9 cellular contexts compared by ENCODE assay signal in genomic region chr2:37459095-37459981, GRCh38.
A peak's percentile ranks its signal among the peaks of the same experiment; 100 is the strongest.
DNase-seq lines count a peak whose midpoint lies in the region; ATAC-seq, FAIRE-seq and TF ChIP-seq lines count a peak whose summit lies in the region.
"Had no signal": no experiment of that assay in that cellular context is flagged by ENCODE, and none has a peak within 500 bp of the region (broad histone marks: within the 10 kb centered on the region; RNA-seq: fewer than 3 reads in every experiment).

No MANE protein-coding gene starts in this region.

- H3K4me3 ChIP-seq in AG04450 (ENCODE audit: low read depth, low read length) (no peak overlapping the region), KMS-11 (IDR thresholded peaks at IDR 0.05; ENCODE audit: insufficient read depth, low read depth, low read length) (no peak overlapping the region), mesendoderm (ENCODE audit: low read length) (no peak overlapping the region)

- no peak overlapping the region for H2AK5ac ChIP-seq in mesendoderm (ENCODE audit: low read length)

- H3K9ac ChIP-seq in KMS-11 (no peak overlapping the region), mesendoderm (ENCODE audit: low read length) (no peak overlapping the region)
- H3K9ac ChIP-seq: parathyroid adenoma had no signal

- no peak overlapping the region for H2AFZ ChIP-seq in KMS-11 (ENCODE audit: low read depth)
- H2AFZ ChIP-seq: parathyroid adenoma had no signal

- no peak overlapping the region for H3K4ac ChIP-seq in mesendoderm (ENCODE audit: low read depth, low read length)

- intact Hi-C loops in sciatic nerve (cut with DNase I), result no loop called here

- WGBS in mesendoderm (ENCODE audit: extremely low coverage, insufficient coverage, low lambda C conversion rate), result no CpG with 5 or more reads among the region's 3 CpGs

- no peak overlapping the region for H2BK5ac ChIP-seq in mesendoderm (ENCODE audit: low read length)

- H3K27ac Mint-ChIP-seq in chondrocyte (ENCODE audit: unreplicated experiment), result peak overlapping the region; percentile 92

- POLR2A ChIA-PET in AG04450 (lab: Yijun Ruan, JAX), result interaction anchor here (0.6 to 1.7 kb wide), 5 partner anchors 13 to 253 kb away, joined by 3 to 4 read pairs (median 3); no protein-coding TSS in a partner anchor

- FAIRE-seq in HTR-8/SVneo (lab: Jason Lieb, UNC), result no peak

- CTCF ChIA-PET in AG04450 (lab: Charles Lee), result interaction anchor here (1.3 kb wide), 1 partner anchor 418 kb away, joined by 5 read pairs; no protein-coding TSS in a partner anchor

- ATAC-seq in HG03139 (IDR thresholded peaks at IDR 0.05; ENCODE audit: unreplicated experiment) (no peak), sciatic nerve (no peak)

- H3K27me3 ChIP-seq in AG04450 (ENCODE audit: control insufficient read depth, insufficient read depth, low read length), result no peaks in the 10 kb centered on the region
- no peaks in the 10 kb centered on the region for H3K27me3 ChIP-seq in KMS-11 (ENCODE audit: insufficient read depth, low read depth)
- no peaks in the 10 kb centered on the region for H3K27me3 ChIP-seq in mesendoderm (ENCODE audit: insufficient read depth, low read length, poor library complexity)

- H3K36me3 Mint-ChIP-seq in chondrocyte (ENCODE audit: low read depth), result no peaks in the 10 kb centered on the region

- peak overlapping the region; percentile 5; the same call in 1 of the 2 replicates for H3K4me2 ChIP-seq in KMS-11
- H3K4me2 ChIP-seq in mesendoderm (ENCODE audit: low read length), result no peak overlapping the region

- H3K27ac ChIP-seq in AG04450 (ENCODE audit: low read depth, low read length) (peak overlapping the region; percentile 83), KMS-11 (no peak overlapping the region), mesendoderm (ENCODE audit: low read depth, low read length) (no peak overlapping the region)
- H3K27ac ChIP-seq: parathyroid adenoma had no signal

- H3K9me3 Mint-ChIP-seq in chondrocyte (ENCODE audit: low read depth), result peaks cover 5% of the 10 kb centered on the region

- H3K23ac ChIP-seq in mesendoderm (ENCODE audit: low read length), result no peak overlapping the region

- H4K20me1 ChIP-seq in KMS-11 (ENCODE audit: insufficient read depth), result no peaks in the 10 kb centered on the region

- H3K18ac ChIP-seq in mesendoderm (ENCODE audit: low read length), result peak overlapping the region; percentile 64

- H3K56ac ChIP-seq in mesendoderm (ENCODE audit: low read length), result no peak overlapping the region

- H4K8ac ChIP-seq in mesendoderm (ENCODE audit: low read depth, low read length), result no peak overlapping the region

- H2BK15ac ChIP-seq in mesendoderm (replicated peaks; ENCODE audit: low read depth), result no peak overlapping the region

- H3K79me2 ChIP-seq in KMS-11 (ENCODE audit: insufficient read depth, low read depth) (no peaks in the 10 kb centered on the region), mesendoderm (ENCODE audit: control insufficient read depth, insufficient read depth, low read length) (no peaks in the 10 kb centered on the region)
- H3K79me2 ChIP-seq: parathyroid adenoma had no signal

- no peak overlapping the region for H3K4me3 Mint-ChIP-seq in chondrocyte (ENCODE audit: unreplicated experiment)

- DNase-seq in AG04450 (ENCODE audit: low read depth, low spot score) (peak; percentile 39), chondrocyte (ENCODE audit: low spot score) (no peak), mesendoderm (no peak), hippocampal formation (lab: John Stamatoyannopoulos, UW) (no peak), HTR-8/SVneo (ENCODE audit: insufficient read length, low spot score) (no peak), sciatic nerve (ENCODE audit: low spot score) (no peak)

- no peaks in the 10 kb centered on the region for H3K9me3 ChIP-seq in AG04450 (ENCODE audit: control insufficient read depth, insufficient read depth, low read length)

- TF ChIP-seq CTCF in AG04450 (IDR thresholded peaks at IDR 0.05; ENCODE audit: low read depth, low read length) (no peak), KMS-11 (conservative IDR thresholded peaks at IDR 0.05; ENCODE audit: low read depth, low read length) (no peak), chondrocyte (IDR thresholded peaks at IDR 0.05) (no peak)

- peaks cover 20% of the 10 kb centered on the region for H3K4me1 ChIP-seq in KMS-11 (ENCODE audit: low read depth, poor library complexity, severe bottlenecking)
- peaks cover 3% of the 10 kb centered on the region for H3K4me1 ChIP-seq in mesendoderm (ENCODE audit: control insufficient read depth, low read depth, low read length)
- H3K4me1 ChIP-seq: parathyroid adenoma had no signal

- H3K36me3 ChIP-seq in KMS-11 (ENCODE audit: insufficient read depth), result no peaks in the 10 kb centered on the region
- no peaks in the 10 kb centered on the region for H3K36me3 ChIP-seq in mesendoderm (ENCODE audit: control insufficient read depth, insufficient read depth, low read length)

- no peak overlapping the region for H4K5ac ChIP-seq in mesendoderm (ENCODE audit: low read length)

- H3K79me1 ChIP-seq in mesendoderm (ENCODE audit: low read length), result no peaks in the 10 kb centered on the region

- H2BK120ac ChIP-seq in mesendoderm (ENCODE audit: low read depth, low read length), result no peak overlapping the region

- no peaks in the 10 kb centered on the region for H3K27me3 Mint-ChIP-seq in chondrocyte (ENCODE audit: low read depth)

- H3K4me1 Mint-ChIP-seq in chondrocyte (ENCODE audit: low read depth), result peaks cover 54% of the 10 kb centered on the region
